ENCODE assay signal across 10 cellular contexts in genomic region chr5:134509308-134510040, GRCh38. TPM values are rescaled to one million over a fixed set of nuclear protein-coding genes. Genes with fewer than 3 reads are reported as not detected.
DNase-seq lines count a peak whose midpoint lies in the region; ATAC-seq, FAIRE-seq and TF ChIP-seq lines count a peak whose summit lies in the region.
"Had no signal": no experiment of that assay in that cellular context is flagged by ENCODE, and none has a peak within 500 bp of the region (broad histone marks: within the 10 kb centered on the region; RNA-seq: fewer than 3 reads in every experiment).

No MANE protein-coding gene starts in this region.

- no peaks in the 10 kb centered on the region for H3K36me3 ChIP-seq in bronchial epithelial cell (ENCODE audit: control insufficient read depth, insufficient read depth, low read length)
- no peaks in the 10 kb centered on the region for H3K36me3 ChIP-seq in pancreas

- H3K27ac Mint-ChIP-seq in stimulated activated naive B cell treated with anti-CD40 and anti-IgM and Interleukin-4, amounts not matched to agents 10 μg/mL and 1 μg/mL and 100 μg/mL, for 72 hours, result no peak overlapping the region
- H3K27ac Mint-ChIP-seq: activated naive CD4-positive, alpha-beta T cell treated with anti-CD3 and anti-CD28 coated beads, Interleukin-2, amount 10 ng/mL, durations not matched to agents 7 days and 5 days had no signal

- H3K9me3 Mint-ChIP-seq in stimulated activated naive B cell treated with anti-CD40 and anti-IgM and Interleukin-4, amounts not matched to agents 10 μg/mL and 1 μg/mL and 100 μg/mL, for 72 hours, result no peaks in the 10 kb centered on the region
- H3K9me3 Mint-ChIP-seq: activated naive CD4-positive, alpha-beta T cell treated with anti-CD3 and anti-CD28 coated beads, Interleukin-2, amount 10 ng/mL, durations not matched to agents 7 days and 5 days had no signal

- peaks cover 17 to 23% of the 10 kb centered on the region in 2 donors for H3K4me1 Mint-ChIP-seq in stimulated activated naive B cell treated with anti-CD40 and anti-IgM and Interleukin-4, amounts not matched to agents 10 μg/mL and 1 μg/mL and 100 μg/mL, for 72 hours

- no peak for TF ChIP-seq CTCF in bronchial epithelial cell (IDR thresholded peaks at IDR 0.05; ENCODE audit: insufficient read depth, low read length, severe bottlenecking)
- no peak for TF ChIP-seq CTCF in pancreas (IDR thresholded peaks at IDR 0.05)

- FAIRE-seq in bronchial epithelial cell (lab: Jason Lieb, UNC) (no peak), pancreas (lab: Jason Lieb, UNC) (no peak)

- H3K36me3 Mint-ChIP-seq in stimulated activated naive B cell treated with anti-CD40 and anti-IgM and Interleukin-4, amounts not matched to agents 10 μg/mL and 1 μg/mL and 100 μg/mL, for 72 hours, result no peaks in the 10 kb centered on the region
- H3K36me3 Mint-ChIP-seq: activated naive CD4-positive, alpha-beta T cell treated with anti-CD3 and anti-CD28 coated beads, Interleukin-2, amount 10 ng/mL, durations not matched to agents 7 days and 5 days had no signal

- peak in 3 of 4 donors; percentile 8 to 36 (median 18) for ATAC-seq in pancreas
- ATAC-seq in stimulated activated naive B cell treated with anti-CD40 and anti-IgM and Interleukin-4, amounts not matched to agents 10 μg/mL and 1 μg/mL and 100 μg/mL, for 72 hours (replicated peaks), result no peak

- H3K27me3 ChIP-seq in bronchial epithelial cell (ENCODE audit: control insufficient read depth, insufficient read depth, low read length), result no peaks in the 10 kb centered on the region
- no peaks in the 10 kb centered on the region for H3K27me3 ChIP-seq in pancreas

- H3K9me3 ChIP-seq in pancreas, result no peaks in the 10 kb centered on the region

- no peak overlapping the region for H3K4me3 ChIP-seq in bronchial epithelial cell (ENCODE audit: low read depth, low read length)
- H3K4me3 ChIP-seq in pancreas, result no peak overlapping the region

- H3K27me3 Mint-ChIP-seq in stimulated activated naive B cell treated with anti-CD40 and anti-IgM and Interleukin-4, amounts not matched to agents 10 μg/mL and 1 μg/mL and 100 μg/mL, for 72 hours, result no peaks in the 10 kb centered on the region
- H3K27me3 Mint-ChIP-seq: activated naive CD4-positive, alpha-beta T cell treated with anti-CD3 and anti-CD28 coated beads, Interleukin-2, amount 10 ng/mL, durations not matched to agents 7 days and 5 days had no signal

- intact Hi-C loops in pancreas (cut with DNase I), result loop anchor here in 1 of 3 donors (10.0 kb wide), 1 partner anchor 85 kb away; no protein-coding TSS in a partner anchor

- H3K4me1 ChIP-seq in pancreas, result peaks cover 27 to 52% (median 34%) of the 10 kb centered on the region in 3 donors

- H3K4me3 Mint-ChIP-seq in stimulated activated naive B cell treated with anti-CD40 and anti-IgM and Interleukin-4, amounts not matched to agents 10 μg/mL and 1 μg/mL and 100 μg/mL, for 72 hours, result no peak overlapping the region
- H3K4me3 Mint-ChIP-seq: activated naive CD4-positive, alpha-beta T cell treated with anti-CD3 and anti-CD28 coated beads, Interleukin-2, amount 10 ng/mL, durations not matched to agents 7 days and 5 days had no signal

- WGBS in pancreas, 2 donors, result 87 to 88% methylated on average over 13 of the region's 13 CpGs

- H3K27ac ChIP-seq in pancreas, result peak overlapping the region in 2 of 4 donors; percentile 68 to 70

- DNase-seq in ELF-1 (ENCODE audit: low read depth, low spot score) (peak; percentile 73), NCI-H524 treated with DMSO at 0.1 percent for 48 hours (lab: John Stamatoyannopoulos, UW) (peak; percentile 75), bronchial epithelial cell (ENCODE audit: low read depth) (peak; percentile 28), pancreas (peak in 5 of 6 donors; percentile 59 to 87 (median 68)), NCI-H510A (lab: John Stamatoyannopoulos, UW) (no peak), NCI-H526 (lab: John Stamatoyannopoulos, UW) (no peak)
- DNase-seq in stimulated activated naive B cell treated with anti-CD40 and anti-IgM and Interleukin-4, amounts not matched to agents 10 μg/mL and 1 μg/mL and 100 μg/mL, for 72 hours, result no peak
- no peak for DNase-seq in effector CD4-positive, alpha-beta T cell
- DNase-seq: activated naive CD4-positive, alpha-beta T cell treated with anti-CD3 and anti-CD28 coated beads, Interleukin-2, amount 10 ng/mL, durations not matched to agents 7 days and 5 days; DND-41 had no signal

RNA-seq across cellular contexts. Expression of gene JADE2, which starts 16.0 kb away (rescaled TPM):
- total RNA-seq in bronchial epithelial cell, result 12.8 and 17.1 TPM in 2 replicates
- 10 to 100 TPM; 25.7 to 42.7 (median 27.4) TPM for total RNA-seq in pancreas
- polyA plus RNA-seq in pancreas, result 10 to 100 TPM in 1 of 2 donors, 1 to 10 TPM in 1; 9.6 to 12.6 TPM

Comparison
In these comparisons a context has a peak if more than half of its experiments do, and no peak if none do; other contexts are left out.
1. DNase-seq: peak in ELF-1 (single experiment), NCI-H524 treated with DMSO at 0.1 percent for 48 hours (single experiment), bronchial epithelial cell (single experiment) and pancreas (5 of 6); none in NCI-H510A (single experiment), NCI-H526 (0 of 2), stimulated activated naive B cell treated with anti-CD40 and anti-IgM and Interleukin-4, amounts not matched to agents 10 μg/mL and 1 μg/mL and 100 μg/mL, for 72 hours (single experiment) and effector CD4-positive, alpha-beta T cell (single experiment).
2. ATAC-seq: peak in pancreas (3 of 4); none in stimulated activated naive B cell treated with anti-CD40 and anti-IgM and Interleukin-4, amounts not matched to agents 10 μg/mL and 1 μg/mL and 100 μg/mL, for 72 hours (0 of 2).